15 cellular contexts compared by ENCODE assay signal in genomic region chr13:93775507-93776108, GRCh38.
DNase-seq lines count a peak whose midpoint lies in the region; ATAC-seq and TF ChIP-seq lines count a peak whose summit lies in the region.
"Had no signal": no experiment of that assay in that cellular context is flagged by ENCODE, and none has a peak within 500 bp of the region (broad histone marks: within the 10 kb centered on the region; RNA-seq: fewer than 3 reads in every experiment).

No MANE protein-coding gene starts in this region.

- no peaks in the 10 kb centered on the region for H3K4me1 Mint-ChIP-seq in MCF 10A (ENCODE audit: insufficient read depth, unreplicated experiment)
- H3K4me1 Mint-ChIP-seq: activated naive CD8-positive, alpha-beta T cell treated with anti-CD3 and anti-CD28 coated beads, Interleukin-2, amount 10 ng/mL, durations not matched to agents 7 days and 5 days had no signal

- in situ Hi-C loops in brain microvascular endothelial cell (cut with HindIII; ENCODE audit: low pct_ligation_motif_present, low sequenced_read_pairs), result no loop called here

- peak overlapping the region; percentile 68 for H3K27ac Mint-ChIP-seq in MCF 10A (ENCODE audit: low read depth, unreplicated experiment)
- H3K27ac Mint-ChIP-seq: activated naive CD8-positive, alpha-beta T cell treated with anti-CD3 and anti-CD28 coated beads, Interleukin-2, amount 10 ng/mL, durations not matched to agents 7 days and 5 days had no signal

- H3K27me3 Mint-ChIP-seq in MCF 10A (ENCODE audit: insufficient read depth, unreplicated experiment), result no peaks in the 10 kb centered on the region
- H3K27me3 Mint-ChIP-seq: activated naive CD8-positive, alpha-beta T cell treated with anti-CD3 and anti-CD28 coated beads, Interleukin-2, amount 10 ng/mL, durations not matched to agents 7 days and 5 days had no signal

- no peaks in the 10 kb centered on the region for H3K9me3 ChIP-seq in breast epithelium
- H3K9me3 ChIP-seq: left lung had no signal

- H3K4me1 ChIP-seq in breast epithelium, result no peaks in the 10 kb centered on the region
- H3K4me1 ChIP-seq: left lung had no signal

- no peaks in the 10 kb centered on the region for H3K9me3 Mint-ChIP-seq in MCF 10A (ENCODE audit: unreplicated experiment)
- H3K9me3 Mint-ChIP-seq: activated naive CD8-positive, alpha-beta T cell treated with anti-CD3 and anti-CD28 coated beads, Interleukin-2, amount 10 ng/mL, durations not matched to agents 7 days and 5 days; nephron had no signal

- intact Hi-C loops in MCF 10A (cut with micrococcal nuclease), result no loop called here
- intact Hi-C loops in breast epithelium (cut with DNase I; ENCODE audit: low total_unique reads), result no loop called here

- H3K4me3 ChIP-seq in breast epithelium (no peak overlapping the region), brain microvascular endothelial cell (ENCODE audit: low read depth, low read length) (no peak overlapping the region), kidney epithelial cell (ENCODE audit: low read depth, low read length) (no peak overlapping the region)
- H3K4me3 ChIP-seq: left lung, skin epidermis had no signal

- peak; percentile 17 for DNase-seq in MCF 10A (ENCODE audit: unreplicated experiment)
- no peak for DNase-seq in breast epithelium (ENCODE audit: low spot score in 2 of 2)
- DNase-seq in brain microvascular endothelial cell, result peak; percentile 50
- peak; percentile 29 for DNase-seq in kidney epithelial cell (ENCODE audit: low read depth)
- DNase-seq in stimulated activated CD4-positive, alpha-beta T cell treated with anti-CD3 and anti-CD28 coated beads, Interleukin-4, amount 100 ng/mL, for 1 hour, result no peak
- DNase-seq in LoVo (ENCODE audit: low spot score), result no peak
- no peak for DNase-seq in superior temporal gyrus (ENCODE audit: extremely low spot score)
- DNase-seq: activated CD8-positive, alpha-beta memory T cell treated with anti-CD3 and anti-CD28 coated beads, Interleukin-2, amount 50 U/mL, for 48 hours; activated naive CD8-positive, alpha-beta T cell treated with anti-CD3 and anti-CD28 coated beads, Interleukin-2, amount 10 ng/mL, durations not matched to agents 7 days and 5 days; DMS 273 treated with DMSO at 0.1 percent for 48 hours; left lung had no signal

- H3K27me3 ChIP-seq in breast epithelium (no peaks in the 10 kb centered on the region), brain microvascular endothelial cell (replicated peaks) (no peaks in the 10 kb centered on the region), kidney epithelial cell (ENCODE audit: control insufficient read depth, insufficient read depth, low read length) (no peaks in the 10 kb centered on the region)
- H3K27me3 ChIP-seq: left lung had no signal

- TF ChIP-seq POLR2A in breast epithelium (IDR thresholded peaks at IDR 0.05), result no peak

- CTCF ChIA-PET in MCF 10A (lab: Yijun Ruan, JAX), result no interaction called here

- no peak overlapping the region for H3K4me3 Mint-ChIP-seq in MCF 10A (ENCODE audit: unreplicated experiment)
- H3K4me3 Mint-ChIP-seq: activated naive CD8-positive, alpha-beta T cell treated with anti-CD3 and anti-CD28 coated beads, Interleukin-2, amount 10 ng/mL, durations not matched to agents 7 days and 5 days; nephron had no signal

- H3K27ac ChIP-seq in breast epithelium, result no peak overlapping the region
- H3K27ac ChIP-seq in brain microvascular endothelial cell, result peak overlapping the region; percentile 52
- H3K27ac ChIP-seq: 22Rv1, left lung had no signal

- no peaks in the 10 kb centered on the region for H3K36me3 ChIP-seq in breast epithelium
- H3K36me3 ChIP-seq in brain microvascular endothelial cell (replicated peaks), result no peaks in the 10 kb centered on the region
- no peaks in the 10 kb centered on the region for H3K36me3 ChIP-seq in kidney epithelial cell (ENCODE audit: control insufficient read depth, insufficient read depth, low read length)
- H3K36me3 ChIP-seq: left lung had no signal

- BruUV-seq in MCF 10A (replicated peaks; lab: Mats Ljungman, UMichigan), result no TSS peak

- TF ChIP-seq CTCF in MCF 10A (IDR thresholded peaks at IDR 0.05; ENCODE audit: unreplicated experiment), result no peak
- TF ChIP-seq CTCF in breast epithelium (IDR thresholded peaks at IDR 0.05), result no peak
- TF ChIP-seq CTCF in brain microvascular endothelial cell (IDR thresholded peaks at IDR 0.05; ENCODE audit: low read depth, low read length, missing control alignments), result no peak
- TF ChIP-seq CTCF in kidney epithelial cell (IDR thresholded peaks at IDR 0.05; ENCODE audit: insufficient read depth, low read length, poor library complexity, severe bottlenecking), result no peak

- no peaks in the 10 kb centered on the region for H3K36me3 Mint-ChIP-seq in MCF 10A (ENCODE audit: insufficient read depth, unreplicated experiment)
- H3K36me3 Mint-ChIP-seq: activated naive CD8-positive, alpha-beta T cell treated with anti-CD3 and anti-CD28 coated beads, Interleukin-2, amount 10 ng/mL, durations not matched to agents 7 days and 5 days had no signal

- no peak for ATAC-seq in GM21423 (IDR thresholded peaks at IDR 0.05; ENCODE audit: unreplicated experiment)
- ATAC-seq: left lung had no signal

- POLR2A ChIA-PET in MCF 10A (lab: Yijun Ruan, JAX), result no interaction called here

Comparison
In these comparisons a context has a peak if more than half of its experiments do, and no peak if none do; other contexts are left out.
1. DNase-seq: peak in MCF 10A (single experiment), brain microvascular endothelial cell (single experiment) and kidney epithelial cell (single experiment); none in breast epithelium (0 of 2), stimulated activated CD4-positive, alpha-beta T cell treated with anti-CD3 and anti-CD28 coated beads, Interleukin-4, amount 100 ng/mL, for 1 hour (single experiment), LoVo (single experiment) and superior temporal gyrus (single experiment).